ENCODE assay signal across 1 cellular context in the genomic region with DNA sequence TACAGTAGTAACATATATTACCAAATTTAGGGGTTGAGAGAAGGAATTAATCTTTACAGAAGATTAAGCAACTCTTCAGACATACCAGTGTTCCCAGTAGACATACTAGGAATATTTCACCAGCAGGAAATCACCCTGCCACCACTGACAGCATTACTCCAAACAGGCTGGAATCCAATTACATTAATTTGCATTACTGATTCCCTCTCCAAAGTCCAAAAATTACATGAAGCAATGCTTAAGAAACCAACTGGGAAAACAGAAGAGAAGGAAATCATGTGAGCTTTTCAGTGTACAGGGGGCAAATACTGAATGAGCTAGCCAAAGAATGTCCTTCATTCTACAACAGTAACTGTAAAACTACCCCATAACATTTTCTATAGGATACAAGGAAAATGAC.
TF ChIP-seq lines count a peak whose summit lies in the region.

No MANE protein-coding gene starts in this region.

TF ChIP-seq in liver, 16 proteins besides CTCF, POLR2A, EP300 and RAD21 (continued from another document):
- no peak for TF ChIP-seq TAF1 (conservative IDR thresholded peaks at IDR 0.05)
